Comparison of ENCODE assay signal across 8 cellular contexts in the genomic region with DNA sequence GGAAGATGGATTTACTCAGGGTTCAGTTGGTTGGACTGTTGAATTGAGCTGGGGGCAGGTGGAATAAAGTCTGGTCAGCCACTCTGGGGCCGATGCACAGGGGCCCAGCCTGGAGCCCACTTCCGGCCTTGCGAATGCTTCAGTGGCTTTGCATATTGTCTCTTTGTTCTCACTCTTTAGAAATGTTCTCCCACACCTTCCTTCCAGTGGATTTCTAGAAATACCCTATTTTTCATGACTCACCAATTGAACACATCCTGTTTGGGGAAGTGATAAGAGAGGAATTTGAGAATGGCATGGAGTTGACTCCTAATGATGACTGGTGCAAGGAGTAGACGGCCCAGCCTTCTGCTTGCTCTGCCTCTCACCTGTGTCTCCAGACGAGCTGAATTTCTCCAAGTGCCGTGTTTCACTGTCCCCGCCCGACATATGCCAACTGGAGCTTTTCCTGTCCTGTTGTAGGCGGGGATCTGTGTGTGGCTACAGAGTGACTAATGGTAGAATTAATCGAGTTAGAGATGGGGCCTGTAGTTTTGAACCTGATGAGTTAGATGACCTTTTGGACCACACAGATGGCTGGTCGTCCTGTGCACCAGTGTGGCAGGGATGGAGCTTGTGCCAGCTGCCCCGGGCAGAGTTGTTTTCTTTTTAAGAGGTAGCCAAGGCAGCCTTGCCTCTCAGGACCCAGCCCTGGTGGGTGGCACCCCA. TPM values are rescaled to one million over a fixed set of nuclear protein-coding genes. Genes with fewer than 3 reads are reported as not detected.
DNase-seq lines count a peak whose midpoint lies in the region; ATAC-seq and TF ChIP-seq lines count a peak whose summit lies in the region.

No MANE protein-coding gene starts in this region.

- POLR2A ChIA-PET in SK-N-SH (lab: Yijun Ruan, JAX) = interaction anchor here (0.8 to 2.4 kb wide), 11 partner anchors 9 to 557 kb away, joined by 3 to 20 read pairs (median 4); no protein-coding TSS in a partner anchor

- 3% methylated on average over 12 of the region's 12 CpGs for WGBS in SK-N-SH (ENCODE audit: low lambda C conversion rate)

- peaks cover 92% of the 10 kb centered on the region for H3K79me2 ChIP-seq in SK-N-SH (ENCODE audit: insufficient read depth)

- H3F3A ChIP-seq in SK-N-SH (replicated peaks; ENCODE audit: insufficient read depth) = peaks cover 54% of the 10 kb centered on the region

- H3K36me3 ChIP-seq in SK-N-SH (replicated peaks in 1 of 2; ENCODE audit: control insufficient read depth in 1 of 2, insufficient read depth in 2 of 2, low read length in 1 of 2) = peaks cover 0 to 4% of the 10 kb centered on the region in 2 experiments

- H3K4me1 ChIP-seq in SK-N-SH (ENCODE audit: control insufficient read depth in 1 of 2, insufficient read depth in 2 of 2, low read depth in 1 of 2, low read length in 1 of 2) = peaks cover 90 to 99% of the 10 kb centered on the region in 2 experiments

- H3K27me3 ChIP-seq in SK-N-SH (ENCODE audit: insufficient read depth) = no peaks in the 10 kb centered on the region

- peak; percentile 10; the same call in 1 of the 2 replicates for TF ChIP-seq RAD21 in SK-N-SH (IDR thresholded peaks at IDR 0.05; ENCODE audit: low read length)

- no peaks in the 10 kb centered on the region for H3K9me3 ChIP-seq in SK-N-SH

- H3K4me2 ChIP-seq in SK-N-SH = peak overlapping the region; percentile 71

- H3K27ac ChIP-seq in SK-N-SH (ENCODE audit: low read depth in 2 of 2, low read length in 1 of 2) = peak overlapping the region; percentile 99 to 100

- H3K9ac ChIP-seq in SK-N-SH = peak overlapping the region; percentile 79

- TF ChIP-seq CTCF in SK-N-SH (IDR thresholded peaks at IDR 0.05) (no peak), fibroblast of mammary gland (conservative IDR thresholded peaks at IDR 0.05; ENCODE audit: control insufficient read depth, insufficient read depth, low read depth, low read length) (no peak)

- CTCF ChIA-PET in SK-N-SH (lab: Yijun Ruan, JAX) = interaction anchor here (0.6 to 8.7 kb wide), 14 partner anchors 11 to 187 kb away, joined by 3 to 93 read pairs (median 4); partner anchors contain the start of gene ASAP2

- H3K4me3 ChIP-seq in SK-N-SH (ENCODE audit: low read depth in 2 of 2, low read length in 1 of 2) = peak overlapping the region; percentile 29 to 44; a peak in 3 of 4 replicates
- H3K4me3 ChIP-seq in fibroblast of mammary gland (ENCODE audit: control insufficient read depth, low read depth, low read length) = no peak overlapping the region

- no peaks in the 10 kb centered on the region for H3K9me2 ChIP-seq in SK-N-SH

- peak; percentile 96 to 97 for TF ChIP-seq EP300 in SK-N-SH (IDR thresholded peaks at IDR 0.05; ENCODE audit: borderline replicate concordance in 1 of 2, low read depth in 1 of 2, low read length in 1 of 2)

- no peak overlapping the region for H2AFZ ChIP-seq in SK-N-SH (ENCODE audit: low read depth)

- ATAC-seq in HG03097 (IDR thresholded peaks at IDR 0.05; ENCODE audit: low FRiP score, unreplicated experiment) = no peak
- ATAC-seq in stimulated activated naive CD8-positive, alpha-beta T cell treated with anti-CD3 and anti-CD28 coated beads, Interleukin-15, Interleukin-2, amounts not matched to agents 100 U/mL and 50 U/mL, for 24 hours = no peak

- intact Hi-C loops in posterior vena cava (cut with DNase I) = no loop called here

- no peaks in the 10 kb centered on the region for H4K20me1 ChIP-seq in SK-N-SH (ENCODE audit: insufficient read depth)

- DNase-seq in EL (peak; percentile 94), SK-N-SH (peak; percentile 87), fibroblast of mammary gland (ENCODE audit: low read depth) (peak; percentile 76), posterior vena cava (ENCODE audit: low spot score) (peak; percentile 81), GF-D8 (lab: John Stamatoyannopoulos, UW) (no peak)
- DNase-seq in activated effector memory CD4-positive, alpha-beta T cell treated with anti-CD3 and anti-CD28 coated beads, Interleukin-2, amount 50 U/mL, for 16 hours = no peak
- DNase-seq in stimulated activated naive CD8-positive, alpha-beta T cell treated with anti-CD3 and anti-CD28 coated beads, Interleukin-15, Interleukin-2, amounts not matched to agents 100 U/mL and 50 U/mL, for 24 hours = no peak

TF ChIP-seq in SK-N-SH, 30 proteins besides CTCF, POLR2A, EP300 and RAD21 (continues in another document):
- TF ChIP-seq YY1 (IDR thresholded peaks at IDR 0.05; ENCODE audit: low read depth) = no peak; the same call in 1 of the 2 replicates
- peak; percentile 5; the same call in 1 of the 2 replicates for TF ChIP-seq REST (IDR thresholded peaks at IDR 0.05; ENCODE audit: low read depth, low read length)
- TF ChIP-seq MXI1 (IDR thresholded peaks at IDR 0.05; ENCODE audit: low read depth, low read length) = no peak
- TF ChIP-seq TEAD4 (IDR thresholded peaks at IDR 0.05; ENCODE audit: borderline replicate concordance, insufficient read depth) = peak; percentile 99
- TF ChIP-seq RFX5 (IDR thresholded peaks at IDR 0.05; ENCODE audit: low read length) = no peak; the same call in 1 of the 2 replicates
- TF ChIP-seq RCOR1 (IDR thresholded peaks at IDR 0.05; ENCODE audit: low read length) = peak; percentile 97
- peak; percentile 98 for TF ChIP-seq JUND (IDR thresholded peaks at IDR 0.05)
- TF ChIP-seq, protein P1, sequence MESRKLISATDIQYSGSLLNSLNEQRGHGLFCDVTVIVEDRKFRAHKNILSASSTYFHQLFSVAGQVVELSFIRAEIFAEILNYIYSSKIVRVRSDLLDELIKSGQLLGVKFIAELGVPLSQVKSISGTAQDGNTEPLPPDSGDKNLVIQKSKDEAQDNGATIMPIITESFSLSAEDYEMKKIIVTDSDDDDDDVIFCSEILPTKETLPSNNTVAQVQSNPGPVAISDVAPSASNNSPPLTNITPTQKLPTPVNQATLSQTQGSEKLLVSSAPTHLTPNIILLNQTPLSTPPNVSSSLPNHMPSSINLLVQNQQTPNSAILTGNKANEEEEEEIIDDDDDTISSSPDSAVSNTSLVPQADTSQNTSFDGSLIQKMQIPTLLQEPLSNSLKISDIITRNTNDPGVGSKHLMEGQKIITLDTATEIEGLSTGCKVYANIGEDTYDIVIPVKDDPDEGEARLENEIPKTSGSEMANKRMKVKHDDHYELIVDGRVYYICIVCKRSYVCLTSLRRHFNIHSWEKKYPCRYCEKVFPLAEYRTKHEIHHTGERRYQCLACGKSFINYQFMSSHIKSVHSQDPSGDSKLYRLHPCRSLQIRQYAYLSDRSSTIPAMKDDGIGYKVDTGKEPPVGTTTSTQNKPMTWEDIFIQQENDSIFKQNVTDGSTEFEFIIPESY (IDR thresholded peaks at IDR 0.05; ENCODE audit: borderline replicate concordance, low read depth) = peak; percentile 87; the same call in 1 of the 2 replicates
- TF ChIP-seq SMC3 (IDR thresholded peaks at IDR 0.05; ENCODE audit: low read depth, low read length) = no peak; the same call in 1 of the 2 replicates
- TF ChIP-seq IRF3 (IDR thresholded peaks at IDR 0.05; ENCODE audit: low read depth, low read length) = no peak
- TF ChIP-seq CHD2 (IDR thresholded peaks at IDR 0.05; ENCODE audit: low read length, partially characterized antibody) = peak; percentile 74
- TF ChIP-seq MEF2A (IDR thresholded peaks at IDR 0.05; ENCODE audit: borderline replicate concordance, low read depth) = peak; percentile 91
- TF ChIP-seq TAF1 (IDR thresholded peaks at IDR 0.05; ENCODE audit: borderline replicate concordance, low read depth, low read length) = peak; percentile 66; the same call in 1 of the 2 replicates
- TF ChIP-seq TCF12 (IDR thresholded peaks at IDR 0.05) = peak; percentile 90
- TF ChIP-seq EZH2phosphoT487 (IDR thresholded peaks at IDR 0.05; ENCODE audit: borderline replicate concordance, low read depth) = no peak
- peak; percentile 63 for TF ChIP-seq MAX (IDR thresholded peaks at IDR 0.05; ENCODE audit: low read depth)

RNA-seq across cellular contexts. Expression of gene ASAP2, which starts 28.2 kb away (rescaled TPM):
- polyA plus RNA-seq in SK-N-SH (2012; rRNA removed) = 37.9 and 41.4 TPM in 2 replicates
- polyA plus RNA-seq in SK-N-SH (2012; cell fraction: cytosol; rRNA removed) = 46.4 and 46.7 TPM in 2 replicates
- polyA plus RNA-seq in SK-N-SH (2012; cell fraction: nucleus; rRNA removed) = 60.7 and 79.4 TPM in 2 replicates
- 10 to 100 TPM; 28.1 to 31.3 TPM for total RNA-seq in posterior vena cava

Comparison
In these comparisons a context has a peak if more than half of its experiments do, and no peak if none do; other contexts are left out.
1. DNase-seq: peak in EL (single experiment), SK-N-SH (single experiment), fibroblast of mammary gland (single experiment) and posterior vena cava (single experiment); none in activated effector memory CD4-positive, alpha-beta T cell treated with anti-CD3 and anti-CD28 coated beads, Interleukin-2, amount 50 U/mL, for 16 hours (single experiment), stimulated activated naive CD8-positive, alpha-beta T cell treated with anti-CD3 and anti-CD28 coated beads, Interleukin-15, Interleukin-2, amounts not matched to agents 100 U/mL and 50 U/mL, for 24 hours (single experiment) and GF-D8 (single experiment).